Comparison of ENCODE assay signal across 17 cellular contexts in genomic region chr17:81438024-81438664, GRCh38.
"Had no signal": no experiment of that assay in that cellular context is flagged by ENCODE, and none has a peak within 500 bp of the region (broad histone marks: within the 10 kb centered on the region; RNA-seq: fewer than 3 reads in every experiment).

No MANE protein-coding gene starts in this region.

- H3K36me3 Mint-ChIP-seq: activated naive CD8-positive, alpha-beta T cell; mesothelial cell of epicardium; stimulated activated memory B cell treated with anti-CD40 and anti-IgM and Interleukin-4, amounts not matched to agents 10 μg/mL and 1 μg/mL and 100 μg/mL, for 72 hours; WTC11 had no signal

- H3K9me3 Mint-ChIP-seq: activated CD4-positive, alpha-beta memory T cell treated with anti-CD3 and anti-CD28 coated beads, Interleukin-2, amount 10 ng/mL, durations not matched to agents 7 days and 5 days; activated T-cell treated with anti-CD3 and anti-CD28 coated beads, Interleukin-2, amount 50 U/mL, for 72 hours; mesothelial cell of epicardium; stimulated activated memory B cell treated with anti-CD40 and anti-IgM and Interleukin-4, amounts not matched to agents 10 μg/mL and 1 μg/mL and 100 μg/mL, for 72 hours; WTC11 had no signal

- ATAC-seq: activated T-cell treated with anti-CD3 and anti-CD28 coated beads, Interleukin-2, amount 50 U/mL, for 72 hours; body of pancreas; heart left ventricle; left cardiac atrium; lower lobe of right lung; stimulated activated memory B cell treated with anti-CD40 and anti-IgM and Interleukin-4, amounts not matched to agents 10 μg/mL and 1 μg/mL and 100 μg/mL, for 72 hours; T-helper 17 cell; WTC11 had no signal

- H3K27me3 Mint-ChIP-seq: activated naive CD8-positive, alpha-beta T cell; T-helper 17 cell had no signal

- H3K36me3 ChIP-seq: thyroid gland, vagina had no signal

- H3K4me3 ChIP-seq: body of pancreas, heart left ventricle, lower lobe of right lung, thyroid gland, vagina had no signal

- H3K9me3 ChIP-seq: body of pancreas, heart left ventricle, lower lobe of right lung, thyroid gland, vagina had no signal

- H3K4me1 Mint-ChIP-seq: activated CD4-positive, alpha-beta memory T cell treated with anti-CD3 and anti-CD28 coated beads, Interleukin-2, amount 10 ng/mL, durations not matched to agents 7 days and 5 days; mesothelial cell of epicardium; T-helper 17 cell; WTC11 had no signal

- H3K27ac Mint-ChIP-seq: activated CD4-positive, alpha-beta memory T cell treated with anti-CD3 and anti-CD28 coated beads, Interleukin-2, amount 10 ng/mL, durations not matched to agents 7 days and 5 days; activated naive CD8-positive, alpha-beta T cell; activated T-cell treated with anti-CD3 and anti-CD28 coated beads, Interleukin-2, amount 50 U/mL, for 72 hours; mesothelial cell of epicardium; stimulated activated memory B cell treated with anti-CD40 and anti-IgM and Interleukin-4, amounts not matched to agents 10 μg/mL and 1 μg/mL and 100 μg/mL, for 72 hours; T-helper 17 cell; WTC11 had no signal

- DNase-seq: activated CD4-positive, alpha-beta memory T cell treated with anti-CD3 and anti-CD28 coated beads, Interleukin-2, amount 10 ng/mL, durations not matched to agents 7 days and 5 days; activated CD4-positive, alpha-beta T cell treated with anti-CD3 and anti-CD28 coated beads for 4 hours; activated gamma-delta T cell treated with Interleukin-2 at 50 U/mL for 16 hours; activated T-cell treated with anti-CD3 and anti-CD28 coated beads, Interleukin-2, amount 50 U/mL, for 72 hours; body of pancreas; central memory CD4-positive, alpha-beta T cell; heart left ventricle; left cardiac atrium; lower lobe of right lung; stimulated activated CD4-positive, alpha-beta T cell treated with anti-CD3 and anti-CD28 coated beads, Interleukin-2, amount 100 ng/mL, for 48 hours; T-helper 17 cell; thyroid gland had no signal

- H3K4me3 Mint-ChIP-seq: activated CD4-positive, alpha-beta memory T cell treated with anti-CD3 and anti-CD28 coated beads, Interleukin-2, amount 10 ng/mL, durations not matched to agents 7 days and 5 days; activated naive CD8-positive, alpha-beta T cell; activated T-cell treated with anti-CD3 and anti-CD28 coated beads, Interleukin-2, amount 50 U/mL, for 72 hours; mesothelial cell of epicardium; stimulated activated memory B cell treated with anti-CD40 and anti-IgM and Interleukin-4, amounts not matched to agents 10 μg/mL and 1 μg/mL and 100 μg/mL, for 72 hours; T-helper 17 cell; WTC11 had no signal

- H3K27ac ChIP-seq: body of pancreas, thyroid gland, vagina had no signal

- H3K27me3 ChIP-seq: body of pancreas, heart left ventricle, thyroid gland, vagina had no signal
